In the genomic region with DNA sequence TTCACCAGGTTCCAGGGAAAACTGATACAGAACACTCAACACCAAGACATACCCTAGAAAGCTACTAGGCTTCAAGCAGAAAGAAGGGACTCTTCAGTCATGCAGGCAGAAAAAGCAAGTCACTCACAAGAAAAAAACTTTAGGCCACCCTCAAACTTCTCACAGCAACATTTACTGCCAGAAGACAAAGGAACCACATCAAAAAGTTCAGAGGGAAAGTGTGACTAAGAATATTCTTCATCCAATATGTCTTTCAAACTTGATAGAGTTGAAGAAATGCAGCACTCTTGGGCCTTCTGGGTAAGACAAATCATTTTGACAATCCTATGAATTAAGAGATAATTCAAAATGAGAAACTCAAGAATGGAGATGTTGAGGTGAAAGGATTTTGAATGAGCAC, we compare ENCODE assay signal across 2 cellular contexts.
TF ChIP-seq lines count a peak whose summit lies in the region.

No MANE protein-coding gene starts in this region.

TF ChIP-seq in endothelial cell of umbilical vein, 7 proteins besides CTCF, POLR2A, EP300 and RAD21:
- no peak for TF ChIP-seq POLR2AphosphoS5 (IDR thresholded peaks at IDR 0.05; ENCODE audit: insufficient read depth, low read depth, low read length)
- TF ChIP-seq MYC (IDR thresholded peaks at IDR 0.05; ENCODE audit: low read depth, low read length), result no peak
- no peak for TF ChIP-seq EZH2 (IDR thresholded peaks at IDR 0.05; ENCODE audit: borderline replicate concordance, low read depth, low read length, severe bottlenecking)
- TF ChIP-seq JUN (IDR thresholded peaks at IDR 0.05; ENCODE audit: borderline replicate concordance, insufficient read depth, insufficient read length, low read depth), result no peak
- TF ChIP-seq, protein P1, sequence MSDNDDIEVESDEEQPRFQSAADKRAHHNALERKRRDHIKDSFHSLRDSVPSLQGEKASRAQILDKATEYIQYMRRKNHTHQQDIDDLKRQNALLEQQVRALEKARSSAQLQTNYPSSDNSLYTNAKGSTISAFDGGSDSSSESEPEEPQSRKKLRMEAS (IDR thresholded peaks at IDR 0.05; ENCODE audit: insufficient read depth, insufficient read length), result no peak
- no peak for TF ChIP-seq GATA2 (IDR thresholded peaks at IDR 0.05; ENCODE audit: insufficient read depth, insufficient read length, low read depth, low read length)
- TF ChIP-seq FOS (IDR thresholded peaks at IDR 0.05; ENCODE audit: borderline replicate concordance, insufficient read depth, low read length), result no peak

TF ChIP-seq in GM12891, 5 proteins besides CTCF, POLR2A, EP300 and RAD21:
- TF ChIP-seq TAF1 (IDR thresholded peaks at IDR 0.05; ENCODE audit: low read depth, low read length), result no peak
- TF ChIP-seq PAX5 (IDR thresholded peaks at IDR 0.05; ENCODE audit: insufficient read depth, low read length, severe bottlenecking), result no peak
- no peak for TF ChIP-seq SPI1 (IDR thresholded peaks at IDR 0.05; ENCODE audit: low read depth, low read length)
- no peak for TF ChIP-seq POLR2AphosphoS5 (IDR thresholded peaks at IDR 0.05; ENCODE audit: low read depth, low read length)
- no peak for TF ChIP-seq POU2F2 (IDR thresholded peaks at IDR 0.05; ENCODE audit: low read depth, low read length)
